In genomic region chr10:77911535-77912123, GRCh38 we compare ENCODE assay signal across 16 cellular contexts. TPM values are rescaled to one million over a fixed set of nuclear protein-coding genes. Genes with fewer than 3 reads are reported as not detected.
DNase-seq lines count a peak whose midpoint lies in the region; ATAC-seq, FAIRE-seq and TF ChIP-seq lines count a peak whose summit lies in the region.
"Had no signal": no experiment of that assay in that cellular context is flagged by ENCODE, and none has a peak within 500 bp of the region (broad histone marks: within the 10 kb centered on the region; RNA-seq: fewer than 3 reads in every experiment).

No MANE protein-coding gene starts in this region.

- no peak overlapping the region for H3K27ac Mint-ChIP-seq in immature natural killer cell
- H3K27ac Mint-ChIP-seq: activated naive CD8-positive, alpha-beta T cell treated with anti-CD3 and anti-CD28 coated beads for 36 hours; natural killer cell treated with Interleukin-12 subunit alpha and Interleukin-12 subunit beta and Interleukin-15 and Interleukin-18, amount 100 ng/mL, for 72 hours had no signal

- H3K9me3 ChIP-seq in HCT116 (ENCODE audit: control insufficient read depth in 1 of 2, insufficient read depth in 1 of 2, low read depth in 1 of 2, low read length in 2 of 2) (no peaks in the 10 kb centered on the region), fibroblast of lung (ENCODE audit: control insufficient read depth, insufficient read depth, low read depth, low read length) (no peaks in the 10 kb centered on the region)

- H3K27ac ChIP-seq in HCT116 (ENCODE audit: low read depth, low read length) (no peak overlapping the region), fibroblast of lung (ENCODE audit: insufficient read depth, low read length) (no peak overlapping the region)

- no peak for ATAC-seq in HCT116
- ATAC-seq in HG03139 (IDR thresholded peaks at IDR 0.05; ENCODE audit: unreplicated experiment), result no peak
- ATAC-seq: natural killer cell treated with Interleukin-12 subunit alpha and Interleukin-12 subunit beta and Interleukin-15 and Interleukin-18, amount 100 ng/mL, for 72 hours; stimulated activated naive CD8-positive, alpha-beta T cell treated with anti-CD3 and anti-CD28 coated beads, Interleukin-15, amount 100 ng/mL, for 72 hours had no signal

- H3K36me3 ChIP-seq in HCT116 (ENCODE audit: control insufficient read depth in 1 of 2, insufficient read depth in 2 of 2, low read length in 2 of 2), result no peaks in the 10 kb centered on the region
- H3K36me3 ChIP-seq in fibroblast of lung (ENCODE audit: control insufficient read depth, insufficient read depth, low read length), result no peaks in the 10 kb centered on the region

- no peak overlapping the region for H3K4me3 ChIP-seq in HCT116 (replicated peaks in 1 of 2; ENCODE audit: low read depth in 1 of 2, low read length in 2 of 2)
- H3K4me3 ChIP-seq in fibroblast of lung (replicated peaks in 1 of 4; ENCODE audit: control extremely low read depth in 1 of 4, insufficient read depth in 1 of 4, low read depth in 3 of 4, low read length in 4 of 4), result no peak overlapping the region
- no peak overlapping the region for H3K4me3 ChIP-seq in retinal pigment epithelial cell (ENCODE audit: low read length)

- no TSS peak for BruUV-seq in HCT116 (replicated peaks; lab: Mats Ljungman, UMichigan)

- no peak for FAIRE-seq in RCC 7860 (lab: Jason Lieb, UNC)

- no peak overlapping the region for H3K4me3 Mint-ChIP-seq in immature natural killer cell
- H3K4me3 Mint-ChIP-seq: activated naive CD8-positive, alpha-beta T cell treated with anti-CD3 and anti-CD28 coated beads for 36 hours; natural killer cell treated with Interleukin-12 subunit alpha and Interleukin-12 subunit beta and Interleukin-15 and Interleukin-18, amount 100 ng/mL, for 72 hours; stimulated activated naive CD8-positive, alpha-beta T cell treated with anti-CD3 and anti-CD28 coated beads, Interleukin-15, amount 100 ng/mL, for 72 hours had no signal

- TF ChIP-seq RAD21 in HCT116 (IDR thresholded peaks at IDR 0.05; ENCODE audit: low read depth), result no peak

- H3K4me1 ChIP-seq in HCT116 (ENCODE audit: control insufficient read depth in 1 of 2, insufficient read depth in 2 of 2, low read length in 2 of 2) (peaks cover 21 to 48% of the 10 kb centered on the region in 2 experiments), fibroblast of lung (ENCODE audit: control insufficient read depth, extremely low read depth, insufficient read depth, low read length) (peaks cover 10% of the 10 kb centered on the region)

- peak overlapping the region; percentile 18; the same call in 1 of the 2 replicates for H3K4me2 ChIP-seq in HCT116 (ENCODE audit: low read length)
- no peak overlapping the region for H3K4me2 ChIP-seq in fibroblast of lung (ENCODE audit: extremely low read depth, insufficient read depth, low read length)

- peaks cover 30 to 38% of the 10 kb centered on the region in 2 donors for H3K4me1 Mint-ChIP-seq in immature natural killer cell
- H3K4me1 Mint-ChIP-seq: activated naive CD8-positive, alpha-beta T cell treated with anti-CD3 and anti-CD28 coated beads for 36 hours; stimulated activated naive CD8-positive, alpha-beta T cell treated with anti-CD3 and anti-CD28 coated beads, Interleukin-15, amount 100 ng/mL, for 72 hours had no signal

- POLR2A ChIA-PET in HCT116 (lab: Charles Lee), result no interaction called here

- TF ChIP-seq CTCF in HCT116 (IDR thresholded peaks at IDR 0.05 in 2 of 3, conservative IDR thresholded peaks at IDR 0.05 in 1 of 3; ENCODE audit: borderline replicate concordance in 1 of 3, insufficient read depth in 1 of 3, low read depth in 2 of 3, low read length in 2 of 3) (no peak), fibroblast of lung (conservative IDR thresholded peaks at IDR 0.05 in 1 of 2, IDR thresholded peaks at IDR 0.05 in 1 of 2; ENCODE audit: low read depth in 1 of 2, low read length in 2 of 2) (no peak), retinal pigment epithelial cell (conservative IDR thresholded peaks at IDR 0.05; ENCODE audit: low read depth, low read length) (peak; percentile 6)

- RAD21 ChIA-PET in HCT116 (lab: Charles Lee; ENCODE audit: low non-redundant PET in 1 of 2, low total read pairs in 2 of 2, uncharacterized antibody in 2 of 2, unreplicated experiment in 2 of 2), result no interaction called here

- H3K9ac ChIP-seq in HCT116 (ENCODE audit: low read length), result no peak overlapping the region
- no peak overlapping the region for H3K9ac ChIP-seq in fibroblast of lung (ENCODE audit: insufficient read depth, low read length)

- peaks cover 0 to 3% (median 2%) of the 10 kb centered on the region in 3 donors for H3K27me3 Mint-ChIP-seq in immature natural killer cell (ENCODE audit: low read depth in 3 of 3)
- H3K27me3 Mint-ChIP-seq: natural killer cell treated with Interleukin-12 subunit alpha and Interleukin-12 subunit beta and Interleukin-15 and Interleukin-18, amount 100 ng/mL, for 72 hours had no signal

- H3K79me2 ChIP-seq in HCT116 (ENCODE audit: insufficient read depth, low read length) (peaks cover 84% of the 10 kb centered on the region), fibroblast of lung (ENCODE audit: control insufficient read depth, insufficient read depth, low read length) (peaks cover 36% of the 10 kb centered on the region)

- H3K9me3 Mint-ChIP-seq in immature natural killer cell, result no peaks in the 10 kb centered on the region
- H3K9me3 Mint-ChIP-seq: activated naive CD8-positive, alpha-beta T cell treated with anti-CD3 and anti-CD28 coated beads for 36 hours; natural killer cell treated with Interleukin-12 subunit alpha and Interleukin-12 subunit beta and Interleukin-15 and Interleukin-18, amount 100 ng/mL, for 72 hours; stimulated activated naive CD8-positive, alpha-beta T cell treated with anti-CD3 and anti-CD28 coated beads, Interleukin-15, amount 100 ng/mL, for 72 hours had no signal

- no peak for TF ChIP-seq POLR2A in HCT116 (IDR thresholded peaks at IDR 0.05; ENCODE audit: borderline replicate concordance, extremely low read depth, insufficient read depth, insufficient read length)

- CTCF ChIA-PET in HCT116 (lab: Charles Lee), result interaction anchor here (0.7 kb wide), 1 partner anchor 22 kb away, joined by 4 read pairs; no protein-coding TSS in a partner anchor

- H2AFZ ChIP-seq in HCT116 (ENCODE audit: low read depth, low read length, poor library complexity, severe bottlenecking) (no peak overlapping the region), fibroblast of lung (ENCODE audit: low read length) (no peak overlapping the region)

- peaks cover 4% of the 10 kb centered on the region; the same call in 1 of the 2 replicates for H4K20me1 ChIP-seq in HCT116 (ENCODE audit: insufficient read depth)
- H4K20me1 ChIP-seq in fibroblast of lung (ENCODE audit: control insufficient read depth, extremely low read depth, insufficient read depth, low read length), result no peaks in the 10 kb centered on the region

- no peak for DNase-seq in HCT116 (ENCODE audit: low read depth, low spot score)
- peak; percentile 32 for DNase-seq in RCC 7860 (ENCODE audit: low spot score)
- peak; percentile 28 to 60 for DNase-seq in fibroblast of lung (ENCODE audit: low read depth in 2 of 2)
- no peak for DNase-seq in retinal pigment epithelial cell (ENCODE audit: low read depth)
- DNase-seq in immature natural killer cell, result no peak
- DNase-seq in HT-29 (ENCODE audit: low spot score), result no peak
- DNase-seq: activated CD4-positive, CD25-positive, alpha-beta regulatory T cell treated with anti-CD3 and anti-CD28 coated beads, Interleukin-2, amount 50 U/mL, for 72 hours; activated naive CD8-positive, alpha-beta T cell treated with anti-CD3 and anti-CD28 coated beads for 36 hours; activated T-cell treated with anti-CD3 and anti-CD28 coated beads for 4 hours; H7; hypothalamus; NCI-H345; stimulated activated naive CD8-positive, alpha-beta T cell treated with anti-CD3 and anti-CD28 coated beads, Interleukin-15, amount 100 ng/mL, for 72 hours; T-helper 1 cell had no signal

- intact Hi-C loops in HCT116 (cut with micrococcal nuclease), result no loop called here

- H3K9me2 ChIP-seq in HCT116 (ENCODE audit: insufficient read depth), result no peaks in the 10 kb centered on the region

- no peaks in the 10 kb centered on the region for H3K36me3 Mint-ChIP-seq in immature natural killer cell
- H3K36me3 Mint-ChIP-seq: activated naive CD8-positive, alpha-beta T cell treated with anti-CD3 and anti-CD28 coated beads for 36 hours; natural killer cell treated with Interleukin-12 subunit alpha and Interleukin-12 subunit beta and Interleukin-15 and Interleukin-18, amount 100 ng/mL, for 72 hours had no signal

- H3K27me3 ChIP-seq in HCT116 (ENCODE audit: insufficient read depth, low read length) (no peaks in the 10 kb centered on the region), fibroblast of lung (ENCODE audit: control insufficient read depth, insufficient read depth, low read length) (no peaks in the 10 kb centered on the region)

TF ChIP-seq in HCT116, 20 proteins besides CTCF, POLR2A, EP300 and RAD21:
- no peak for TF ChIP-seq MAX (IDR thresholded peaks at IDR 0.05)
- no peak for TF ChIP-seq CBX3 (IDR thresholded peaks at IDR 0.05; ENCODE audit: low read depth)

RNA-seq across cellular contexts. Expression of gene DLG5, which starts 14.9 kb away (rescaled TPM):
- 44.8 TPM for total RNA-seq in HCT116 (2021; ENCODE audit: unreplicated experiment)
- 39.1 and 44.3 TPM in 2 replicates for polyA plus RNA-seq in HCT116 (2012)
- 40.1 and 40.8 TPM in 2 replicates for total RNA-seq in fibroblast of lung
- polyA plus RNA-seq in fibroblast of lung, result 15.3 and 22.9 TPM in 2 replicates
- 24.4 and 29.7 TPM in 2 replicates for polyA plus RNA-seq in fibroblast of lung (2012)
- 80.9 and 123 TPM in 2 replicates for polyA minus RNA-seq in fibroblast of lung (ENCODE audit: low replicate concordance)
- 1 to 10 TPM; 1.6 to 3.7 (median 1.9) TPM for polyA plus RNA-seq in immature natural killer cell
- 17.9 and 24.9 TPM in 2 replicates for total RNA-seq in HT-29 (2014; rRNA removed; shearing (Covaris generic))

Comparison
In these comparisons a context has a peak if more than half of its experiments do, and no peak if none do; other contexts are left out.
1. DNase-seq: peak in RCC 7860 (single experiment) and fibroblast of lung (2 of 2); none in HCT116 (single experiment), retinal pigment epithelial cell (single experiment), immature natural killer cell (0 of 3) and HT-29 (single experiment).